8 cellular contexts compared by ENCODE assay signal in genomic region chr12:108561852-108562347, GRCh38. TPM values are rescaled to one million over a fixed set of nuclear protein-coding genes. Genes with fewer than 3 reads are reported as not detected.
DNase-seq lines count a peak whose midpoint lies in the region; ATAC-seq and TF ChIP-seq lines count a peak whose summit lies in the region.

No MANE protein-coding gene starts in this region.

- peaks cover 27% of the 10 kb centered on the region for H3K36me3 ChIP-seq in GM23338 (ENCODE audit: insufficient read depth)
- H3K36me3 ChIP-seq in hepatocyte (replicated peaks; ENCODE audit: insufficient read depth, low read depth) = no peaks in the 10 kb centered on the region

- H3K9me3 Mint-ChIP-seq in GM23338 = no peaks in the 10 kb centered on the region; the same call in 2 of the 3 replicates
- no peaks in the 10 kb centered on the region for H3K9me3 Mint-ChIP-seq in WTC11
- no peaks in the 10 kb centered on the region for H3K9me3 Mint-ChIP-seq in stimulated activated effector memory CD8-positive, alpha-beta T cell treated with anti-CD3 and anti-CD28 coated beads, Interleukin-12 subunit alpha, Interleukin-12 subunit beta, amount 100 ng/mL, for 72 hours

- no peaks in the 10 kb centered on the region for H3K9me2 ChIP-seq in GM23338 (ENCODE audit: insufficient read depth)
- no peaks in the 10 kb centered on the region for H3K9me2 ChIP-seq in hepatocyte (replicated peaks; ENCODE audit: insufficient read depth)

- no peaks in the 10 kb centered on the region for H3K9me3 ChIP-seq in hepatocyte (ENCODE audit: low read depth)

- H2AFZ ChIP-seq in GM23338 (no peak overlapping the region), hepatocyte (peak overlapping the region; percentile 67)

- H3K4me3 Mint-ChIP-seq in GM23338 (peak overlapping the region; percentile 100), WTC11 (peak overlapping the region; percentile 100)
- H3K4me3 Mint-ChIP-seq in stimulated activated effector memory CD8-positive, alpha-beta T cell treated with anti-CD3 and anti-CD28 coated beads, Interleukin-12 subunit alpha, Interleukin-12 subunit beta, amount 100 ng/mL, for 72 hours = peak overlapping the region; percentile 92

- H3K79me2 ChIP-seq in GM23338 (replicated peaks; ENCODE audit: insufficient read depth) (peaks cover 60% of the 10 kb centered on the region), hepatocyte (peaks cover 62% of the 10 kb centered on the region)

- ATAC-seq in GM23338 (peak; percentile 2; the same call in 1 of the 3 replicates), WTC11 (peak; percentile 1; the same call in 1 of the 2 replicates)
- no peak for ATAC-seq in stimulated activated effector memory CD8-positive, alpha-beta T cell treated with anti-CD3 and anti-CD28 coated beads, Interleukin-12 subunit alpha, Interleukin-12 subunit beta, amount 100 ng/mL, for 72 hours

- H3K27me3 Mint-ChIP-seq in GM23338 (ENCODE audit: insufficient read depth, low read depth, poor library complexity) (no peaks in the 10 kb centered on the region), WTC11 (ENCODE audit: low read depth) (no peaks in the 10 kb centered on the region)

- H4K20me1 ChIP-seq in GM23338 (replicated peaks; ENCODE audit: insufficient read depth) = peaks cover 28% of the 10 kb centered on the region
- peaks cover 15% of the 10 kb centered on the region for H4K20me1 ChIP-seq in hepatocyte (ENCODE audit: insufficient read depth, poor library complexity, severe bottlenecking)

- H3K4me3 ChIP-seq in GM23338 = peak overlapping the region; percentile 95
- peak overlapping the region; percentile 51 for H3K4me3 ChIP-seq in hepatocyte

- H3K4me1 Mint-ChIP-seq in GM23338 (peaks cover 20% of the 10 kb centered on the region), WTC11 (peaks cover 26% of the 10 kb centered on the region)
- H3K4me1 Mint-ChIP-seq in stimulated activated effector memory CD8-positive, alpha-beta T cell treated with anti-CD3 and anti-CD28 coated beads, Interleukin-12 subunit alpha, Interleukin-12 subunit beta, amount 100 ng/mL, for 72 hours = peaks cover 44% of the 10 kb centered on the region

- H3K4me2 ChIP-seq in GM23338 (peak overlapping the region; percentile 76), hepatocyte (peak overlapping the region; percentile 93)

- no peaks in the 10 kb centered on the region for H3K27me3 ChIP-seq in GM23338 (ENCODE audit: insufficient read depth)
- no peaks in the 10 kb centered on the region for H3K27me3 ChIP-seq in hepatocyte

- H3K4me1 ChIP-seq in GM23338 (ENCODE audit: insufficient read depth) (no peaks in the 10 kb centered on the region; the same call in 1 of the 2 replicates), hepatocyte (ENCODE audit: insufficient read depth) (peaks cover 11% of the 10 kb centered on the region)

- H3F3A ChIP-seq in GM23338 (replicated peaks; ENCODE audit: low read depth) = peaks cover 5% of the 10 kb centered on the region; the same call in 1 of the 2 replicates

- CTCF ChIA-PET in WTC11 (lab: Charles Lee) = interaction anchor here (0.6 to 1.6 kb wide), 10 partner anchors 8 to 389 kb away, joined by 3 to 14 read pairs (median 3); no protein-coding TSS in a partner anchor

- WGBS in hepatocyte (ENCODE audit: low lambda C conversion rate, missing lambda C conversion rate) = 3% methylated on average over 20 of the region's 20 CpGs

- no peak for TF ChIP-seq CTCF in 22Rv1 (IDR thresholded peaks at IDR 0.05)
- TF ChIP-seq CTCF in GM23338 (conservative IDR thresholded peaks at IDR 0.05; ENCODE audit: low read depth in 2 of 2) = no peak
- no peak for TF ChIP-seq CTCF in WTC11 (IDR thresholded peaks at IDR 0.05)
- no peak for TF ChIP-seq CTCF in hepatocyte (IDR thresholded peaks at IDR 0.05; ENCODE audit: poor library complexity)
- no peak for TF ChIP-seq CTCF in GM20000 (IDR thresholded peaks at IDR 0.05; ENCODE audit: extremely low read depth, missing control alignments)

- POLR2A ChIA-PET in WTC11 (lab: Charles Lee) = interaction anchor here (0.7 to 1.3 kb wide), 13 partner anchors 15 to 593 kb away, joined by 3 to 8 read pairs (median 4); partner anchors contain the start of gene TMEM119

- peaks cover 44% of the 10 kb centered on the region for H3K36me3 Mint-ChIP-seq in GM23338 (ENCODE audit: low read depth)
- peaks cover 46% of the 10 kb centered on the region for H3K36me3 Mint-ChIP-seq in WTC11
- H3K36me3 Mint-ChIP-seq in stimulated activated effector memory CD8-positive, alpha-beta T cell treated with anti-CD3 and anti-CD28 coated beads, Interleukin-12 subunit alpha, Interleukin-12 subunit beta, amount 100 ng/mL, for 72 hours = peaks cover 82% of the 10 kb centered on the region

- H3K27ac ChIP-seq in 22Rv1 (peak overlapping the region; percentile 88), GM23338 (ENCODE audit: low read depth) (peak overlapping the region; percentile 87), hepatocyte (peak overlapping the region; percentile 81)

- no peak for DNase-seq in GM23338 (ENCODE audit: low spot score)
- DNase-seq in WTC11 (ENCODE audit: low spot score) = no peak
- DNase-seq in hepatocyte (ENCODE audit: low spot score) = no peak
- no peak for DNase-seq in stimulated activated effector memory CD8-positive, alpha-beta T cell treated with anti-CD3 and anti-CD28 coated beads, Interleukin-12 subunit alpha, Interleukin-12 subunit beta, amount 100 ng/mL, for 72 hours (ENCODE audit: low spot score in 2 of 2)
- DNase-seq in GM20000 (ENCODE audit: low spot score) = no peak
- DNase-seq in activated CD4-positive, CD25-positive, alpha-beta regulatory T cell (lab: John Stamatoyannopoulos, UW) = no peak
- no peak for DNase-seq in hepatic stellate cell (ENCODE audit: low spot score)

- H3K27ac Mint-ChIP-seq in GM23338 (peak overlapping the region; percentile 100), WTC11 (peak overlapping the region; percentile 100)
- peak overlapping the region; percentile 99 for H3K27ac Mint-ChIP-seq in stimulated activated effector memory CD8-positive, alpha-beta T cell treated with anti-CD3 and anti-CD28 coated beads, Interleukin-12 subunit alpha, Interleukin-12 subunit beta, amount 100 ng/mL, for 72 hours

TF ChIP-seq in GM23338, 12 proteins besides CTCF, POLR2A, EP300 and RAD21 (continues in another document):
- no peak for TF ChIP-seq ZNF114 (CRISPR knock-in tag; IDR thresholded peaks at IDR 0.05)
- TF ChIP-seq ZNF331 (CRISPR knock-in tag; IDR thresholded peaks at IDR 0.05; ENCODE audit: low read depth) = no peak

TF ChIP-seq in WTC11, 78 proteins besides CTCF, POLR2A, EP300 and RAD21 (continues in another document):
- TF ChIP-seq MAX (CRISPR knock-in tag; IDR thresholded peaks at IDR 0.05) (no peak), ETV6 (CRISPR knock-in tag; IDR thresholded peaks at IDR 0.05) (no peak), ZNF219 (CRISPR knock-in tag; IDR thresholded peaks at IDR 0.05; ENCODE audit: borderline replicate concordance) (no peak), CREB1 (CRISPR knock-in tag; IDR thresholded peaks at IDR 0.05) (no peak)
- TF ChIP-seq, protein P1, sequence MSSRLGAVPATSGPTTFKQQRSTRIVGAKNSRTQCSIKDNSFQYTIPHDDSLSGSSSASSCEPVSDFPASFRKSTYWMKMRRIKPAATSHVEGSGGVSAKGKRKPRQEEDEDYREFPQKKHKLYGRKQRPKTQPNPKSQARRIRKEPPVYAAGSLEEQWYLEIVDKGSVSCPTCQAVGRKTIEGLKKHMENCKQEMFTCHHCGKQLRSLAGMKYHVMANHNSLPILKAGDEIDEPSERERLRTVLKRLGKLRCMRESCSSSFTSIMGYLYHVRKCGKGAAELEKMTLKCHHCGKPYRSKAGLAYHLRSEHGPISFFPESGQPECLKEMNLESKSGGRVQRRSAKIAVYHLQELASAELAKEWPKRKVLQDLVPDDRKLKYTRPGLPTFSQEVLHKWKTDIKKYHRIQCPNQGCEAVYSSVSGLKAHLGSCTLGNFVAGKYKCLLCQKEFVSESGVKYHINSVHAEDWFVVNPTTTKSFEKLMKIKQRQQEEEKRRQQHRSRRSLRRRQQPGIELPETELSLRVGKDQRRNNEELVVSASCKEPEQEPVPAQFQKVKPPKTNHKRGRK (CRISPR knock-in tag; IDR thresholded peaks at IDR 0.05; ENCODE audit: borderline replicate concordance) = no peak

RNA-seq across cellular contexts. Expression of gene ISCU, which starts 0.5 kb away (rescaled TPM):
- total RNA-seq in GM23338 (2014; rRNA removed; shearing (Covaris generic)) = 88.0 and 123 TPM in 2 replicates
- 110 and 129 TPM in 2 replicates for polyA plus RNA-seq in GM23338 (2016; fragmentation: Nextera tagmentation; extraction: Ambion mirVana)
- 73.8 to 85.9 TPM (median 74.2 TPM) in 3 replicates for total RNA-seq in WTC11 (2021)
- 107 and 116 TPM in 2 replicates for total RNA-seq in hepatocyte
- 149 and 169 TPM in 2 replicates for polyA plus RNA-seq in hepatocyte

RNA-seq across cellular contexts. Expression of gene SART3, which starts 0.9 kb away (rescaled TPM):
- total RNA-seq in GM23338 (2014; rRNA removed; shearing (Covaris generic)) = 112 and 123 TPM in 2 replicates
- polyA plus RNA-seq in GM23338 (2016; fragmentation: Nextera tagmentation; extraction: Ambion mirVana) = 49.7 and 49.8 TPM in 2 replicates
- total RNA-seq in WTC11 (2021) = 75.6 to 91.2 TPM (median 76.8 TPM) in 3 replicates
- total RNA-seq in hepatocyte = 41.0 and 60.4 TPM in 2 replicates
- polyA plus RNA-seq in hepatocyte = 20.0 and 25.0 TPM in 2 replicates

RNA-seq across cellular contexts. Expression of gene TMEM119, which starts 36.0 kb away (rescaled TPM):
- total RNA-seq in GM23338 (2014; rRNA removed; shearing (Covaris generic)) = 0.07 and 0.35 TPM in 2 replicates
- polyA plus RNA-seq in GM23338 (2016; fragmentation: Nextera tagmentation; extraction: Ambion mirVana) (0.06 TPM in 1 of 2 replicates, not detected in the other), hepatocyte (54.4 and 59.6 TPM in 2 replicates)
- total RNA-seq in WTC11 (2021) (0.16 to 0.25 TPM (median 0.20 TPM) in 3 replicates), hepatocyte (69.7 and 70.1 TPM in 2 replicates)

RNA-seq across cellular contexts. Expression of gene FICD, which starts 46.8 kb away (rescaled TPM):
- total RNA-seq in GM23338 (2014; rRNA removed; shearing (Covaris generic)) = 4.9 and 6.0 TPM in 2 replicates
- 5.3 and 7.6 TPM in 2 replicates for polyA plus RNA-seq in GM23338 (2016; fragmentation: Nextera tagmentation; extraction: Ambion mirVana)
- total RNA-seq in WTC11 (2021) = 4.4 to 6.7 TPM (median 6.3 TPM) in 3 replicates
- total RNA-seq in hepatocyte = 6.3 and 6.4 TPM in 2 replicates
- 6.2 and 6.7 TPM in 2 replicates for polyA plus RNA-seq in hepatocyte

Comparison
In these comparisons a context has a peak if more than half of its experiments do, and no peak if none do; other contexts are left out.
1. RNA of gene TMEM119, which starts 36.0 kb away (total RNA-seq): 69.7 to 70.1 TPM in hepatocyte; 0.16 to 0.25 TPM in WTC11 and 0.07 to 0.35 TPM in GM23338; every median in the first group is over 10 times any median in the second.
2. Peak in every context shown above with its lines, with median percentiles within 50 percentile points of each other: H3K27ac ChIP-seq, H3K27ac Mint-ChIP-seq and H3K4me3 Mint-ChIP-seq.